ENCODE assay signal across 1 cellular context in the genomic region with DNA sequence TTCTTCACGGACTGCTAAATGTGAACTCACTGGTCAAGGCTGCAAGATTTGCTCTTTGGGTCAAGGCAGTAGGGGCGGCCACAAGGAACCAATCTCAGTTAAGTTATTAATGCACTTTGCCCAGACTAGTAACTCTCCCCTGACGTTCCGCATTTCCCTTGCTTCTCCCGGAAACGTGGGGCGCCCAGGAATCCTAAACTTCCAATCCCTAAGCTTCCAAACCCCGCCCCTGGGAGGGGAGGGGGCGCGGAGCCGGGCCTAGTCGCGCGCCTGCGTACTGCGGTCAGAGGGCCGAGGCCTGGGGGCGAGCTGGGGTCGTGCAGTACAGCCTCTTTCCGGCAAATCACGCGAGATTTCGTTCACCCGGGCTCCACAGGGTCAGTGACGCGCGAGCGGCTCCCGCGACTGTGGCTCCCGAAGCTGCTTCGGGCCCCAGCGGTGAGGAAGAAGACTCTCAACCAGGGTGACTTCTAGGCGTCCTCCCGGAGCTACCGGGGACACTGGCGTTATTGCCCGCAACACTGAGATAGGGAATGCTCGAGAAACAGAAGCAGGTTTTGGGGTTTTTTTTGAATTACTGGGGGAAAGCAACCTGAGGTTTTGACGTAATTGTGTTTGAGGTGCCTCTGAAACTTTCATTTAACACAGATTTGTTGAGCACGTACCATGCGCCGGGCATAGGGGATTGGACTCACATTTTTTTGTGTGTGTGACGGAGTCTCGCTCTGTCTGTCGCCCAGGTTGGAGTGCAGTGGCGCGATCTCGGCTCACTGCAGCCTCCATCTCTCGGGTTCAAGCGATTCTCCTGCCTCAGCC.
A peak's percentile ranks its signal among the peaks of the same experiment; 100 is the strongest.
TF ChIP-seq lines count a peak whose summit lies in the region.

Gene PTGR2 (plus strand): TSS at position 265 of the 816 bp plus-strand sequence. CDS start 7,032 bp downstream, outside the sequence.

TF ChIP-seq in K562, 482 proteins besides CTCF, POLR2A, EP300 and RAD21 (continued from another document and continues in another):
- TF ChIP-seq, protein P1, sequence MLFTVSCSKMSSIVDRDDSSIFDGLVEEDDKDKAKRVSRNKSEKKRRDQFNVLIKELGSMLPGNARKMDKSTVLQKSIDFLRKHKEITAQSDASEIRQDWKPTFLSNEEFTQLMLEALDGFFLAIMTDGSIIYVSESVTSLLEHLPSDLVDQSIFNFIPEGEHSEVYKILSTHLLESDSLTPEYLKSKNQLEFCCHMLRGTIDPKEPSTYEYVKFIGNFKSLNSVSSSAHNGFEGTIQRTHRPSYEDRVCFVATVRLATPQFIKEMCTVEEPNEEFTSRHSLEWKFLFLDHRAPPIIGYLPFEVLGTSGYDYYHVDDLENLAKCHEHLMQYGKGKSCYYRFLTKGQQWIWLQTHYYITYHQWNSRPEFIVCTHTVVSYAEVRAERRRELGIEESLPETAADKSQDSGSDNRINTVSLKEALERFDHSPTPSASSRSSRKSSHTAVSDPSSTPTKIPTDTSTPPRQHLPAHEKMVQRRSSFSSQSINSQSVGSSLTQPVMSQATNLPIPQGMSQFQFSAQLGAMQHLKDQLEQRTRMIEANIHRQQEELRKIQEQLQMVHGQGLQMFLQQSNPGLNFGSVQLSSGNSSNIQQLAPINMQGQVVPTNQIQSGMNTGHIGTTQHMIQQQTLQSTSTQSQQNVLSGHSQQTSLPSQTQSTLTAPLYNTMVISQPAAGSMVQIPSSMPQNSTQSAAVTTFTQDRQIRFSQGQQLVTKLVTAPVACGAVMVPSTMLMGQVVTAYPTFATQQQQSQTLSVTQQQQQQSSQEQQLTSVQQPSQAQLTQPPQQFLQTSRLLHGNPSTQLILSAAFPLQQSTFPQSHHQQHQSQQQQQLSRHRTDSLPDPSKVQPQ (CRISPR knock-in tag; IDR thresholded peaks at IDR 0.05; ENCODE audit: borderline replicate concordance), result no peak
- TF ChIP-seq SPI1 (IDR thresholded peaks at IDR 0.05; ENCODE audit: borderline replicate concordance, low read depth, low read length) (no peak), BHLHE40 (IDR thresholded peaks at IDR 0.05; ENCODE audit: low read length) (0 out of 2 replicates have a peak, but pooled peaks have one; percentile 19), ZNF644 (tag; IDR thresholded peaks at IDR 0.05; ENCODE audit: low read depth) (no peak), ZNF347 (CRISPR knock-in tag; IDR thresholded peaks at IDR 0.05; ENCODE audit: low read depth) (no peak), MGA (IDR thresholded peaks at IDR 0.05) (no peak), CBX8 (IDR thresholded peaks at IDR 0.05; ENCODE audit: borderline replicate concordance, extremely low read depth, low read depth, low read length, poor library complexity, severe bottlenecking) (no peak), GABPB1 (CRISPR knock-in tag; IDR thresholded peaks at IDR 0.05) (0 out of 2 replicates have a peak, but pooled peaks have one; percentile 29), PHTF2 (CRISPR knock-in tag; IDR thresholded peaks at IDR 0.05) (no peak), SIRT6 (IDR thresholded peaks at IDR 0.05; ENCODE audit: low read depth, low read length) (no peak), ZNF445 (CRISPR knock-in tag; IDR thresholded peaks at IDR 0.05; ENCODE audit: low read depth) (no peak), NR2F6 (CRISPR knock-in tag; IDR thresholded peaks at IDR 0.05) (no peak), ZEB2 (IDR thresholded peaks at IDR 0.05) (no peak), ATF4 (CRISPR knock-in tag; IDR thresholded peaks at IDR 0.05) (no peak), PTTG1 (tag; IDR thresholded peaks at IDR 0.05; ENCODE audit: low read depth) (no peak), ZNF668 (CRISPR knock-in tag; IDR thresholded peaks at IDR 0.05) (no peak), MCM3 (IDR thresholded peaks at IDR 0.05) (no peak), SAFB (IDR thresholded peaks at IDR 0.05; ENCODE audit: borderline replicate concordance, low read depth, low read length) (peak; percentile 78; the same call in 1 of the 2 replicates), POLR2AphosphoS5 (IDR thresholded peaks at IDR 0.05; ENCODE audit: control insufficient read depth, insufficient read depth, low read depth, low read length) (peak; percentile 73), FIP1L1 (IDR thresholded peaks at IDR 0.05; ENCODE audit: low read depth, low read length, poor library complexity, severe bottlenecking) (no peak), SFPQ (IDR thresholded peaks at IDR 0.05; ENCODE audit: low read depth, low read length) (no peak), ZBTB5 (IDR thresholded peaks at IDR 0.05) (no peak)
- TF ChIP-seq, protein P2, sequence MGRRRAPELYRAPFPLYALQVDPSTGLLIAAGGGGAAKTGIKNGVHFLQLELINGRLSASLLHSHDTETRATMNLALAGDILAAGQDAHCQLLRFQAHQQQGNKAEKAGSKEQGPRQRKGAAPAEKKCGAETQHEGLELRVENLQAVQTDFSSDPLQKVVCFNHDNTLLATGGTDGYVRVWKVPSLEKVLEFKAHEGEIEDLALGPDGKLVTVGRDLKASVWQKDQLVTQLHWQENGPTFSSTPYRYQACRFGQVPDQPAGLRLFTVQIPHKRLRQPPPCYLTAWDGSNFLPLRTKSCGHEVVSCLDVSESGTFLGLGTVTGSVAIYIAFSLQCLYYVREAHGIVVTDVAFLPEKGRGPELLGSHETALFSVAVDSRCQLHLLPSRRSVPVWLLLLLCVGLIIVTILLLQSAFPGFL (CRISPR knock-in tag; IDR thresholded peaks at IDR 0.05), result no peak
- TF ChIP-seq, protein P3, sequence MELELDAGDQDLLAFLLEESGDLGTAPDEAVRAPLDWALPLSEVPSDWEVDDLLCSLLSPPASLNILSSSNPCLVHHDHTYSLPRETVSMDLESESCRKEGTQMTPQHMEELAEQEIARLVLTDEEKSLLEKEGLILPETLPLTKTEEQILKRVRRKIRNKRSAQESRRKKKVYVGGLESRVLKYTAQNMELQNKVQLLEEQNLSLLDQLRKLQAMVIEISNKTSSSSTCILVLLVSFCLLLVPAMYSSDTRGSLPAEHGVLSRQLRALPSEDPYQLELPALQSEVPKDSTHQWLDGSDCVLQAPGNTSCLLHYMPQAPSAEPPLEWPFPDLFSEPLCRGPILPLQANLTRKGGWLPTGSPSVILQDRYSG (tag; conservative IDR thresholded peaks at IDR 0.05; ENCODE audit: low read depth), result no peak
- TF ChIP-seq, protein P4, sequence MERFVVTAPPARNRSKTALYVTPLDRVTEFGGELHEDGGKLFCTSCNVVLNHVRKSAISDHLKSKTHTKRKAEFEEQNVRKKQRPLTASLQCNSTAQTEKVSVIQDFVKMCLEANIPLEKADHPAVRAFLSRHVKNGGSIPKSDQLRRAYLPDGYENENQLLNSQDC (CRISPR knock-in tag; IDR thresholded peaks at IDR 0.05), result no peak
- TF ChIP-seq, protein P5, sequence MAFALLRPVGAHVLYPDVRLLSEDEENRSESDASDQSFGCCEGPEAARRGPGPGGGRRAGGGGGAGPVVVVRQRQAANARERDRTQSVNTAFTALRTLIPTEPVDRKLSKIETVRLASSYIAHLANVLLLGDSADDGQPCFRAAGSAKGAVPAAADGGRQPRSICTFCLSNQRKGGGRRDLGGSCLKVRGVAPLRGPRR (CRISPR knock-in tag; IDR thresholded peaks at IDR 0.05), result no peak
